In the genomic region with DNA sequence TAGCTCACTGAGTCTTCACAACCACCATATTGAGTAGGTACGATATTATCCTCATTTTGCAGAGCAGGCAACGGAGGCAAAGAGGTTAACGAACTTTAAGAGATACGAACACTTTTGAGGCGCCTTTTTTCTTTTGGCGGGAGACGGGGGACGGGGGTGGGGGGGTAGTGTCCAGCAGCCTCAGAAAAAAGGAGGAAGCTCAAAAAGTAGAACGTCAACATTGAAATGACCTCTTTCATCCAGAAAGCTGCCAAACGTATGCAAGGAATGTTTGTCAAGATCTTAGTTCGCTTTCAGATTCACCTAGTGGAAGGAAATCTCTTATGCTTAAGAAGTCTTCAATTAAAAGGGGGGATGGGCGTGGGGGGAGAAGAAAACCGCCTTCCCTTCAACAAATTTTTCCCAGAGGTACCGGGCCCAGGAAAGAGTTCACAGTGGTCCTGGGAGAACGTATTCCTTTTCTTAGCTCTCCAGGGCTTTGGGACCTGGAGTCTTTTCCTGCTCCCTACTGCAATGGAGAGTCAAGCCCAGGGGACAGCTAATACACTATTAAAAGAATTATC, we compare ENCODE assay signal across 10 cellular contexts. TPM values are rescaled to one million over a fixed set of nuclear protein-coding genes. Genes with fewer than 3 reads are reported as not detected.
DNase-seq lines count a peak whose midpoint lies in the region; ATAC-seq and TF ChIP-seq lines count a peak whose summit lies in the region.
"Had no signal": no experiment of that assay in that cellular context is flagged by ENCODE, and none has a peak within 500 bp of the region (broad histone marks: within the 10 kb centered on the region; RNA-seq: fewer than 3 reads in every experiment).

No MANE protein-coding gene starts in this region.

- peak overlapping the region; percentile 47 for H3K27ac ChIP-seq in CD8-positive, alpha-beta memory T cell (ENCODE audit: low read depth, low read length)
- H3K27ac ChIP-seq in Panc1 (ENCODE audit: low read length) (peak overlapping the region; percentile 80), trophoblast cell (ENCODE audit: low read depth, low read length) (no peak overlapping the region), body of pancreas (peak overlapping the region in 1 of 4 donors; percentile 86)

- peak overlapping the region in 5 of 8 donors; percentile 18 to 68 (median 49) for H3K27ac Mint-ChIP-seq in CD8-positive, alpha-beta memory T cell

- no peak overlapping the region for H3K14ac ChIP-seq in trophoblast cell (ENCODE audit: low read length)

- H3K36me3 ChIP-seq in CD8-positive, alpha-beta memory T cell (ENCODE audit: insufficient read depth, low read length): no peaks in the 10 kb centered on the region
- H3K36me3 ChIP-seq in Panc1 (ENCODE audit: control insufficient read depth, insufficient read depth, low read length): no peaks in the 10 kb centered on the region; the same call in 1 of the 2 replicates
- no peaks in the 10 kb centered on the region for H3K36me3 ChIP-seq in trophoblast cell (ENCODE audit: control insufficient read depth in 1 of 2, insufficient read depth in 2 of 2, low read length in 2 of 2)
- H3K36me3 ChIP-seq in body of pancreas (replicated peaks in 1 of 2; ENCODE audit: insufficient read depth in 1 of 2, low read depth in 2 of 2): no peaks in the 10 kb centered on the region

- no peak for DNase-seq in CD8-positive, alpha-beta memory T cell
- no peak for DNase-seq in Panc1 (ENCODE audit: low read depth, low spot score)
- DNase-seq in epithelial cell of proximal tubule (ENCODE audit: low read depth): no peak
- DNase-seq in trophoblast cell: no peak
- DNase-seq in body of pancreas: no peak
- no peak for DNase-seq in dedifferentiated amniotic fluid mesenchymal stem cell (ENCODE audit: extremely low spot score)
- DNase-seq in NCI-H2029 treated with DMSO at 0.1 percent for 48 hours (lab: John Stamatoyannopoulos, UW): no peak
- DNase-seq: NCI-H69; stimulated activated CD4-positive, alpha-beta T cell treated with anti-CD3 and anti-CD28 coated beads, Interleukin-4, amount 100 ng/mL, for 4 hours had no signal

- H3K4me2 ChIP-seq in trophoblast cell (ENCODE audit: low read length): peak overlapping the region; percentile 29

- no peak overlapping the region for H4K8ac ChIP-seq in trophoblast cell (ENCODE audit: low read depth, low read length)

- no peak overlapping the region for H3K18ac ChIP-seq in trophoblast cell (ENCODE audit: low read length)

- H3K4me3 Mint-ChIP-seq in CD8-positive, alpha-beta memory T cell: peak overlapping the region; percentile 86 to 97 (median 89)

- no peak overlapping the region for H4K12ac ChIP-seq in trophoblast cell (ENCODE audit: low read depth, low read length)

- peaks cover 30% of the 10 kb centered on the region for H3K79me2 ChIP-seq in trophoblast cell (ENCODE audit: control insufficient read depth, insufficient read depth, low read length, poor library complexity)

- peaks cover 0 to 12% (median 0%) of the 10 kb centered on the region in 3 donors for H3K36me3 Mint-ChIP-seq in CD8-positive, alpha-beta memory T cell

- BruUV-seq in Panc1 (replicated peaks; lab: Mats Ljungman, UMichigan): no TSS peak

- peak overlapping the region; percentile 41 for H4K91ac ChIP-seq in trophoblast cell (ENCODE audit: low read depth, low read length)

- H3K23ac ChIP-seq in trophoblast cell (ENCODE audit: low read length): no peak overlapping the region

- H3K9ac ChIP-seq in trophoblast cell (ENCODE audit: low read length): no peak overlapping the region

- H3K27me3 ChIP-seq in CD8-positive, alpha-beta memory T cell (ENCODE audit: insufficient read depth, low read length, poor library complexity, severe bottlenecking): no peaks in the 10 kb centered on the region
- H3K27me3 ChIP-seq in Panc1 (ENCODE audit: control insufficient read depth, insufficient read depth, low read length): no peaks in the 10 kb centered on the region
- H3K27me3 ChIP-seq in trophoblast cell (ENCODE audit: insufficient read depth, low read length): no peaks in the 10 kb centered on the region
- no peaks in the 10 kb centered on the region for H3K27me3 ChIP-seq in body of pancreas

- ATAC-seq in Panc1 (no peak), body of pancreas (no peak), HG02973 (IDR thresholded peaks at IDR 0.05; ENCODE audit: unreplicated experiment) (no peak)

- H2BK5ac ChIP-seq in trophoblast cell (ENCODE audit: low read depth, low read length, poor library complexity): no peak overlapping the region

- peak overlapping the region; percentile 52 for H2BK12ac ChIP-seq in trophoblast cell (ENCODE audit: low read length)

- peaks cover 37% of the 10 kb centered on the region for H3K79me1 ChIP-seq in trophoblast cell (ENCODE audit: low read length)

- H3K4me3 ChIP-seq in CD8-positive, alpha-beta memory T cell (ENCODE audit: low read length): peak overlapping the region; percentile 73
- H3K4me3 ChIP-seq in Panc1 (ENCODE audit: low read depth in 2 of 2, low read length in 2 of 2): peak overlapping the region; percentile 73 to 78
- H3K4me3 ChIP-seq in epithelial cell of proximal tubule (ENCODE audit: low read depth, low read length): peak overlapping the region; percentile 95
- H3K4me3 ChIP-seq in trophoblast cell (ENCODE audit: low read depth, low read length): no peak overlapping the region
- no peak overlapping the region for H3K4me3 ChIP-seq in body of pancreas

- WGBS in trophoblast cell (ENCODE audit: extremely low coverage, insufficient coverage, insufficient read length): no CpG with 5 or more reads among the region's 15 CpGs
- WGBS in body of pancreas, 2 donors: 64 to 77% methylated on average over 15 of the region's 15 CpGs

- H2AK5ac ChIP-seq in trophoblast cell (ENCODE audit: low read length): no peak overlapping the region

- peaks cover 36% of the 10 kb centered on the region for H3K4me1 ChIP-seq in CD8-positive, alpha-beta memory T cell (ENCODE audit: insufficient read depth, low read length)
- H3K4me1 ChIP-seq in Panc1 (ENCODE audit: control insufficient read depth, insufficient read depth, low read length) (peaks cover 28% of the 10 kb centered on the region), trophoblast cell (ENCODE audit: control insufficient read depth in 1 of 2, insufficient read depth in 2 of 2, low read length in 2 of 2) (peaks cover 19 to 25% of the 10 kb centered on the region in 2 experiments), body of pancreas (peaks cover 32% of the 10 kb centered on the region)

- peaks cover 35 to 50% (median 49%) of the 10 kb centered on the region in 3 donors for H3K4me1 Mint-ChIP-seq in CD8-positive, alpha-beta memory T cell

- H3K9me3 Mint-ChIP-seq in CD8-positive, alpha-beta memory T cell: no peaks in the 10 kb centered on the region

- intact Hi-C loops in Panc1 (cut with micrococcal nuclease; ENCODE audit: unreplicated experiment) (no loop called here), body of pancreas (cut with DNase I) (no loop called here)

- no peak for TF ChIP-seq CTCF in Panc1 (IDR thresholded peaks at IDR 0.05)
- no peak for TF ChIP-seq CTCF in epithelial cell of proximal tubule (conservative IDR thresholded peaks at IDR 0.05; ENCODE audit: low read depth, low read length)
- TF ChIP-seq CTCF in body of pancreas (IDR thresholded peaks at IDR 0.05): no peak

- no peak for TF ChIP-seq POLR2A in body of pancreas (IDR thresholded peaks at IDR 0.05)

- no peak overlapping the region for H2BK120ac ChIP-seq in trophoblast cell (ENCODE audit: insufficient read depth, low read length, poor library complexity)

- CTCF ChIA-PET in CD8-positive, alpha-beta memory T cell (lab: Charles Lee): interaction anchor here (1.0 kb wide), 1 partner anchor 44 kb away, joined by 3 read pairs; no protein-coding TSS in a partner anchor
- CTCF ChIA-PET in Panc1 (lab: Charles Lee): no interaction called here

- in situ Hi-C loops in Panc1 (cut with HindIII; ENCODE audit: low pct_unique_long_range_greater_than_20kb, low sequenced_read_pairs): no loop called here

- no peaks in the 10 kb centered on the region for H3K27me3 Mint-ChIP-seq in CD8-positive, alpha-beta memory T cell

- POLR2A ChIA-PET in CD8-positive, alpha-beta memory T cell (lab: Charles Lee): interaction anchor here (1.4 kb wide), 1 partner anchor 79 kb away, joined by 5 read pairs; a partner anchor contains a TSS
- POLR2A ChIA-PET in Panc1 (lab: Charles Lee): interaction anchor here (1.1 kb wide), 1 partner anchor 17 kb away, joined by 3 read pairs; no protein-coding TSS in a partner anchor

- no peak overlapping the region for H3K4ac ChIP-seq in trophoblast cell (ENCODE audit: low read depth, low read length)

- no peak overlapping the region for H2AFZ ChIP-seq in trophoblast cell (ENCODE audit: insufficient read depth, low read length, poor library complexity)

- H3K9me3 ChIP-seq in CD8-positive, alpha-beta memory T cell (ENCODE audit: low read length): no peaks in the 10 kb centered on the region
- no peaks in the 10 kb centered on the region for H3K9me3 ChIP-seq in Panc1 (ENCODE audit: control insufficient read depth, insufficient read depth, low read depth, low read length)
- peaks cover 2% of the 10 kb centered on the region for H3K9me3 ChIP-seq in trophoblast cell (ENCODE audit: insufficient read depth, low read depth, low read length)
- no peaks in the 10 kb centered on the region for H3K9me3 ChIP-seq in body of pancreas

RNA-seq across cellular contexts. Expression of a gene that starts 1.1 kb away (rescaled TPM):
- total RNA-seq in CD8-positive, alpha-beta memory T cell: under 1 TPM in 1 of 2 experiments, not detected in 1; 0.51 TPM
- 0.56 TPM for polyA plus RNA-seq in CD8-positive, alpha-beta memory T cell
- total RNA-seq in Panc1 (2021; ENCODE audit: unreplicated experiment): 2.2 TPM
- polyA plus RNA-seq in Panc1 (2012; ENCODE audit: insufficient read length): 6.8 TPM
- total RNA-seq in epithelial cell of proximal tubule: 0.17 TPM in 1 of 2 replicates, not detected in the other
- 14.6 and 15.7 TPM in 2 replicates for polyA plus RNA-seq in trophoblast cell (2013)
- total RNA-seq in body of pancreas: not detected

RNA-seq across cellular contexts. Expression of a gene that starts 1.5 kb away (rescaled TPM):
- 10 to 100 TPM; 18.6 to 22.7 TPM for total RNA-seq in CD8-positive, alpha-beta memory T cell
- 14.2 TPM for polyA plus RNA-seq in CD8-positive, alpha-beta memory T cell
- total RNA-seq in Panc1 (2021; ENCODE audit: unreplicated experiment): 83.6 TPM
- polyA plus RNA-seq in Panc1 (2012; ENCODE audit: insufficient read length): 29.3 TPM
- total RNA-seq in epithelial cell of proximal tubule: 18.6 and 46.2 TPM in 2 replicates
- polyA plus RNA-seq in trophoblast cell (2013): 64.2 and 64.5 TPM in 2 replicates
- total RNA-seq in body of pancreas: 10 to 100 TPM; 28.7 to 36.8 TPM

Comparison
In these comparisons a context has a peak if more than half of its experiments do, and no peak if none do; other contexts are left out.
1. H3K4me3 ChIP-seq: peak in CD8-positive, alpha-beta memory T cell (single experiment), Panc1 (2 of 2) and epithelial cell of proximal tubule (single experiment); none in trophoblast cell (single experiment) and body of pancreas (0 of 2).